34 cellular contexts compared by ENCODE assay signal in genomic region chr3:66410371-66410770, GRCh38.
DNase-seq lines count a peak whose midpoint lies in the region; ATAC-seq, FAIRE-seq and TF ChIP-seq lines count a peak whose summit lies in the region.
"Had no signal": no experiment of that assay in that cellular context is flagged by ENCODE, and none has a peak within 500 bp of the region (broad histone marks: within the 10 kb centered on the region; RNA-seq: fewer than 3 reads in every experiment).

No MANE protein-coding gene starts in this region.

- no peak for DNase-seq in CD4-positive, CD25-positive, alpha-beta regulatory T cell
- DNase-seq in HTR-8/SVneo (ENCODE audit: insufficient read length, low spot score) (no peak), neuronal stem cell (ENCODE audit: low spot score) (no peak), anterior cingulate cortex (lab: John Stamatoyannopoulos, UW) (no peak), NCI-H128 (lab: John Stamatoyannopoulos, UW; ENCODE audit: unreplicated experiment) (no peak), breast epithelium (ENCODE audit: low spot score in 2 of 2) (no peak)
- DNase-seq: activated naive CD4-positive, alpha-beta T cell treated with Interleukin-2 at 50 U/mL for 16 hours; activated T-cell treated with anti-CD3 and anti-CD28 coated beads, Interleukin-2, amount 50 U/mL, for 48 hours; Calu3; DMS79 treated with DMSO at 0.1 percent for 48 hours; hypothalamus; immature natural killer cell; MG63; naive thymus-derived CD8-positive, alpha-beta T cell; NCI-H1105 treated with DMSO at 0.1 percent for 48 hours; NCI-H2081; NCI-H345; stimulated activated CD4-positive, alpha-beta T cell treated with anti-CD3 and anti-CD28 coated beads, Interleukin-4, amount 100 ng/mL, for 4 hours; stimulated activated naive B cell treated with anti-CD40 and anti-IgM and Interleukin-4, amounts not matched to agents 10 μg/mL and 1 μg/mL and 100 μg/mL, for 72 hours had no signal

- WGBS in ectodermal cell, 2 experiments: 95 to 97% methylated on average over 12 of the region's 12 CpGs
- no CpG with 5 or more reads among the region's 12 CpGs for WGBS in neuronal stem cell (ENCODE audit: extremely low coverage in 2 of 2, insufficient read length in 2 of 2, insufficient replicate concordance in 1 of 2), 2 donors

- no peaks in the 10 kb centered on the region for H3K4me1 ChIP-seq in CD4-positive, CD25-positive, alpha-beta regulatory T cell (ENCODE audit: control insufficient read depth, insufficient read depth, low read length, poor library complexity, severe bottlenecking)
- H3K4me1 ChIP-seq in ectodermal cell (ENCODE audit: control insufficient read depth, insufficient read depth, low read length): peaks cover 8% of the 10 kb centered on the region
- peaks cover 5 to 8% of the 10 kb centered on the region in 2 donors for H3K4me1 ChIP-seq in neuronal stem cell (ENCODE audit: control insufficient read depth in 2 of 2, insufficient read depth in 1 of 2, low read depth in 1 of 2, low read length in 2 of 2)
- no peaks in the 10 kb centered on the region for H3K4me1 ChIP-seq in breast epithelium

- H2BK120ac ChIP-seq in neuronal stem cell (ENCODE audit: low read depth, low read length): no peak overlapping the region

- FAIRE-seq in HTR-8/SVneo (lab: Jason Lieb, UNC): peak; percentile 75
- FAIRE-seq: bronchial epithelial cell, endometrium, frontal cortex, GM18507 had no signal

- H3K27me3 Mint-ChIP-seq in CD4-positive, CD25-positive, alpha-beta regulatory T cell: no peaks in the 10 kb centered on the region
- H3K27me3 Mint-ChIP-seq: dendritic cell treated with granulocyte-macrophage colony-stimulating factor and Interleukin-4, amounts not matched to agents 40 ng/mL and 50 ng/mL, for 4 days; naive thymus-derived CD8-positive, alpha-beta T cell; stimulated activated naive B cell treated with anti-CD40 and anti-IgM and Interleukin-4, amounts not matched to agents 10 μg/mL and 1 μg/mL and 100 μg/mL, for 72 hours had no signal

- peaks cover 0 to 9% (median 2%) of the 10 kb centered on the region in 4 donors for H3K4me1 Mint-ChIP-seq in CD4-positive, CD25-positive, alpha-beta regulatory T cell

- peaks cover 23% of the 10 kb centered on the region for H3K79me1 ChIP-seq in neuronal stem cell (ENCODE audit: low read depth, low read length)

- no peak overlapping the region for H2BK15ac ChIP-seq in neuronal stem cell (ENCODE audit: low read length)

- TF ChIP-seq CTCF in breast epithelium (IDR thresholded peaks at IDR 0.05): no peak

- no peak overlapping the region for H3K4me3 ChIP-seq in CD4-positive, CD25-positive, alpha-beta regulatory T cell (ENCODE audit: low read depth, low read length)
- H3K4me3 ChIP-seq in ectodermal cell (ENCODE audit: insufficient read depth, low read depth, low read length): no peak overlapping the region
- H3K4me3 ChIP-seq in neuronal stem cell (ENCODE audit: low read length in 2 of 2): peak overlapping the region in 1 of 2 donors; percentile 9
- H3K4me3 ChIP-seq in breast epithelium: no peak overlapping the region
- H3K4me3 ChIP-seq: left lung, MG63, ovary, SK-N-MC, thoracic aorta, uterus had no signal

- H3K36me3 Mint-ChIP-seq in CD4-positive, CD25-positive, alpha-beta regulatory T cell: peaks cover 33% of the 10 kb centered on the region
- H3K36me3 Mint-ChIP-seq: mesothelial cell of epicardium had no signal

- no peaks in the 10 kb centered on the region for H3K27me3 ChIP-seq in CD4-positive, CD25-positive, alpha-beta regulatory T cell (ENCODE audit: control insufficient read depth, insufficient read depth, low read length)
- no peaks in the 10 kb centered on the region for H3K27me3 ChIP-seq in ectodermal cell (ENCODE audit: control insufficient read depth, insufficient read depth, low read length, poor library complexity, severe bottlenecking)
- no peaks in the 10 kb centered on the region for H3K27me3 ChIP-seq in neuronal stem cell (ENCODE audit: control insufficient read depth in 3 of 3, insufficient read depth in 3 of 3, low read depth in 1 of 3, low read length in 3 of 3)
- H3K27me3 ChIP-seq in breast epithelium: no peaks in the 10 kb centered on the region
- H3K27me3 ChIP-seq: left lung, MG63, ovary, uterus had no signal

- H3K9me3 Mint-ChIP-seq in CD4-positive, CD25-positive, alpha-beta regulatory T cell: no peaks in the 10 kb centered on the region
- H3K9me3 Mint-ChIP-seq: dendritic cell treated with granulocyte-macrophage colony-stimulating factor and Interleukin-4, amounts not matched to agents 40 ng/mL and 50 ng/mL, for 4 days; immature natural killer cell; mesothelial cell of epicardium; naive thymus-derived CD8-positive, alpha-beta T cell; stimulated activated naive B cell treated with anti-CD40 and anti-IgM and Interleukin-4, amounts not matched to agents 10 μg/mL and 1 μg/mL and 100 μg/mL, for 72 hours had no signal

- no peak overlapping the region for H3K4ac ChIP-seq in neuronal stem cell (ENCODE audit: low read length)

- H2AK5ac ChIP-seq in neuronal stem cell (ENCODE audit: low read depth, low read length): no peak overlapping the region

- intact Hi-C loops in breast epithelium (cut with DNase I; ENCODE audit: low total_unique reads): no loop called here

- peak overlapping the region; percentile 11 for H3K23ac ChIP-seq in neuronal stem cell (ENCODE audit: low read depth, low read length, poor library complexity)

- H3K9ac ChIP-seq in neuronal stem cell (ENCODE audit: low read depth, low read length, poor library complexity): no peak overlapping the region

- no peak overlapping the region for H4K8ac ChIP-seq in neuronal stem cell (ENCODE audit: low read depth, low read length)

- no peaks in the 10 kb centered on the region for H3K9me3 ChIP-seq in CD4-positive, CD25-positive, alpha-beta regulatory T cell (ENCODE audit: control insufficient read depth in 2 of 2, low read length in 2 of 2)
- H3K9me3 ChIP-seq in ectodermal cell (ENCODE audit: control insufficient read depth, low read length): no peaks in the 10 kb centered on the region
- H3K9me3 ChIP-seq in neuronal stem cell (replicated peaks in 1 of 2; ENCODE audit: control insufficient read depth in 2 of 2, insufficient read depth in 1 of 2, low read depth in 1 of 2, low read length in 2 of 2): no peaks in the 10 kb centered on the region
- no peaks in the 10 kb centered on the region for H3K9me3 ChIP-seq in breast epithelium
- H3K9me3 ChIP-seq: left lung, MG63, ovary, thoracic aorta, uterus had no signal

- H3K4me3 Mint-ChIP-seq in CD4-positive, CD25-positive, alpha-beta regulatory T cell: no peak overlapping the region
- H3K4me3 Mint-ChIP-seq: dendritic cell treated with granulocyte-macrophage colony-stimulating factor and Interleukin-4, amounts not matched to agents 40 ng/mL and 50 ng/mL, for 4 days; immature natural killer cell; mesothelial cell of epicardium; naive thymus-derived CD8-positive, alpha-beta T cell; stimulated activated naive B cell treated with anti-CD40 and anti-IgM and Interleukin-4, amounts not matched to agents 10 μg/mL and 1 μg/mL and 100 μg/mL, for 72 hours had no signal

- peak overlapping the region; percentile 48 for H3K18ac ChIP-seq in neuronal stem cell (ENCODE audit: low read length)

- H3K36me3 ChIP-seq in CD4-positive, CD25-positive, alpha-beta regulatory T cell (ENCODE audit: control insufficient read depth, insufficient read depth, low read length): peaks cover 90% of the 10 kb centered on the region
- H3K36me3 ChIP-seq in ectodermal cell (ENCODE audit: control insufficient read depth, insufficient read depth, low read length) (peaks cover 76% of the 10 kb centered on the region), neuronal stem cell (replicated peaks in 1 of 2; ENCODE audit: control insufficient read depth in 2 of 2, insufficient read depth in 2 of 2, low read length in 2 of 2) (peaks cover 85 to 97% of the 10 kb centered on the region in 2 donors), breast epithelium (peaks cover 3% of the 10 kb centered on the region)
- H3K36me3 ChIP-seq: MG63, ovary, uterus had no signal

- no peak overlapping the region for H2AFZ ChIP-seq in neuronal stem cell (ENCODE audit: low read length)

- H3K4me2 ChIP-seq in neuronal stem cell (ENCODE audit: insufficient read depth, low read length, poor library complexity, severe bottlenecking): no peak overlapping the region

- no peak overlapping the region for H3K14ac ChIP-seq in neuronal stem cell (ENCODE audit: low read length)

- no peak overlapping the region for H2BK12ac ChIP-seq in neuronal stem cell (ENCODE audit: low read length)

- no peak overlapping the region for H4K91ac ChIP-seq in neuronal stem cell (ENCODE audit: low read depth, low read length, poor library complexity)

- H3K27ac ChIP-seq in CD4-positive, CD25-positive, alpha-beta regulatory T cell (ENCODE audit: insufficient read depth, low read length, poor library complexity, severe bottlenecking): no peak overlapping the region
- H3K27ac ChIP-seq in ectodermal cell (ENCODE audit: insufficient read depth, low read depth, low read length, poor library complexity, severe bottlenecking): peak overlapping the region; percentile 30
- no peak overlapping the region for H3K27ac ChIP-seq in neuronal stem cell (replicated peaks; ENCODE audit: low read length)
- no peak overlapping the region for H3K27ac ChIP-seq in breast epithelium
- H3K27ac ChIP-seq: C4-2B, left lung, ovary, SK-N-MC, uterus had no signal

- ATAC-seq in CD4-positive, CD25-positive, alpha-beta regulatory T cell (ENCODE audit: low read depth in 2 of 2): no peak
- no peak for ATAC-seq in GM18870 (IDR thresholded peaks at IDR 0.05; ENCODE audit: unreplicated experiment)
- ATAC-seq: HCT116; left lung; naive thymus-derived CD8-positive, alpha-beta T cell; stimulated activated naive B cell treated with anti-CD40 and anti-IgM and Interleukin-4, amounts not matched to agents 10 μg/mL and 1 μg/mL and 100 μg/mL, for 72 hours had no signal

- H3K27ac Mint-ChIP-seq in CD4-positive, CD25-positive, alpha-beta regulatory T cell: peak overlapping the region in 2 of 3 donors; percentile 37 to 69
- H3K27ac Mint-ChIP-seq: dendritic cell treated with granulocyte-macrophage colony-stimulating factor and Interleukin-4, amounts not matched to agents 40 ng/mL and 50 ng/mL, for 4 days; mesothelial cell of epicardium; stimulated activated naive B cell treated with anti-CD40 and anti-IgM and Interleukin-4, amounts not matched to agents 10 μg/mL and 1 μg/mL and 100 μg/mL, for 72 hours had no signal

- H2BK5ac ChIP-seq in neuronal stem cell (ENCODE audit: low read length): no peak overlapping the region

- no peak for TF ChIP-seq POLR2A in breast epithelium (IDR thresholded peaks at IDR 0.05)
